Comparison of ENCODE assay signal across 9 cellular contexts in the genomic region with DNA sequence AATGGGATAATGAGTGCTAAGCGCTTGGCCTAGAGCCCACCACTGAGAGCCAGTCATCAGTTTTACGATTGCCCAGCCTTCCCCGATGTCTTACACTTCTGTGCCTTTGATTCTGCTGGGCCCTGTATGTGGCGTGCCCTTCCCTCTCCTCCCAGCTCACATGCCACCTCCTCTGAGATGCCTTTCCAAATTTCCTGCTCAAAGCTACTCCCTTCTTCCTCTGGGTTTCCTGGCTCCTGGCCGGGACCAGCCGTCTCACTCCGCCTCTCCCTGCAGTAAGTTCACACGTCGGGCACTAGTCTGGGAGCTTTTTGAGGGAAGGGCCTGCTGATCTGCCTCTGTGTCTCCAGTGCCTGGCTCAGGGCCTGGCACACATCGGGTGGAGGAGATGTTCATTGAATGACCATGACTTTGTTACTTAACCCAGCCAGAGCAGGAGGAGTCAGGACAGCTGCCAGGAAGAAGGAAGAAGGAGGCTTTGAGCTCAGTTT.
DNase-seq lines count a peak whose midpoint lies in the region; ATAC-seq and TF ChIP-seq lines count a peak whose summit lies in the region.
"Had no signal": no experiment of that assay in that cellular context is flagged by ENCODE, and none has a peak within 500 bp of the region (broad histone marks: within the 10 kb centered on the region; RNA-seq: fewer than 3 reads in every experiment).

No MANE protein-coding gene starts in this region.

- no peak for TF ChIP-seq EP300 in transverse colon (IDR thresholded peaks at IDR 0.05; ENCODE audit: low read depth)

- no peaks in the 10 kb centered on the region for H3K9me3 ChIP-seq in MG63
- H3K9me3 ChIP-seq in transverse colon: no peaks in the 10 kb centered on the region

- in situ Hi-C loops in transverse colon (cut with MboI; ENCODE audit: low pct_ligation_motif_present in 1 of 4, low pct_unique_long_range_greater_than_20kb in 1 of 4, low sequenced_read_pairs in 3 of 4): no loop called here

- TF ChIP-seq CTCF in transverse colon (IDR thresholded peaks at IDR 0.05): no peak

- intact Hi-C loops in transverse colon (cut with DNase I; ENCODE audit: low total_unique reads): no loop called here

- no peak for TF ChIP-seq POLR2A in transverse colon (IDR thresholded peaks at IDR 0.05)

- H3K27me3 ChIP-seq in MG63: no peaks in the 10 kb centered on the region
- no peaks in the 10 kb centered on the region for H3K27me3 ChIP-seq in transverse colon
- H3K27me3 ChIP-seq: brain microvascular endothelial cell had no signal

- no peak for ATAC-seq in GM18870 (IDR thresholded peaks at IDR 0.05; ENCODE audit: unreplicated experiment)

- H3K36me3 ChIP-seq in MG63 (no peaks in the 10 kb centered on the region), transverse colon (no peaks in the 10 kb centered on the region)
- H3K36me3 ChIP-seq: brain microvascular endothelial cell had no signal

- peak; percentile 96 for DNase-seq in MG63
- DNase-seq in dedifferentiated amniotic fluid mesenchymal stem cell (ENCODE audit: extremely low spot score): peak; percentile 25
- DNase-seq in medulla oblongata (ENCODE audit: extremely low spot score): peak; percentile 92
- peak; percentile 21 for DNase-seq in transverse colon
- DNase-seq in HK-2 (ENCODE audit: unreplicated experiment): no peak
- DNase-seq in stimulated activated naive CD4-positive, alpha-beta T cell (lab: John Stamatoyannopoulos, UW): no peak
- DNase-seq: brain microvascular endothelial cell, GF-D8 had no signal

- H3K4me3 ChIP-seq in MG63 (no peak overlapping the region), transverse colon (no peak overlapping the region)

- H3K4me1 ChIP-seq in transverse colon: peaks cover 6 to 32% (median 13%) of the 10 kb centered on the region in 4 donors

- H3K27ac ChIP-seq in transverse colon: peak overlapping the region in 2 of 4 donors; percentile 18 to 19
- H3K27ac ChIP-seq: brain microvascular endothelial cell had no signal

- 43% methylated on average over 10 of the region's 10 CpGs; no CpG with 5 or more reads in 1 of the 2 donors for WGBS in transverse colon (ENCODE audit: low coverage in 1 of 2), 2 donors

Comparison
In these comparisons a context has a peak if more than half of its experiments do, and no peak if none do; other contexts are left out.
1. DNase-seq: peak in MG63 (single experiment), dedifferentiated amniotic fluid mesenchymal stem cell (single experiment), medulla oblongata (single experiment) and transverse colon (single experiment); none in HK-2 (single experiment) and stimulated activated naive CD4-positive, alpha-beta T cell (0 of 6).